In genomic region chr11:69375316-69376154, GRCh38 we compare ENCODE assay signal across 1 cellular context.
TF ChIP-seq lines count a peak whose summit lies in the region.

No MANE protein-coding gene starts in this region.

TF ChIP-seq in IMR-90, 13 proteins besides CTCF, POLR2A, EP300 and RAD21 (continued from another document):
- no peak for TF ChIP-seq RCOR1 (IDR thresholded peaks at IDR 0.05; ENCODE audit: insufficient replicate concordance, low read length)
- no peak for TF ChIP-seq USF2 (IDR thresholded peaks at IDR 0.05; ENCODE audit: low read depth, low read length)
- no peak for TF ChIP-seq RFX5 (IDR thresholded peaks at IDR 0.05; ENCODE audit: low read depth, low read length)
- TF ChIP-seq MXI1 (IDR thresholded peaks at IDR 0.05; ENCODE audit: borderline replicate concordance, low read depth, low read length): no peak
- TF ChIP-seq CHD1 (IDR thresholded peaks at IDR 0.05; ENCODE audit: low read depth, low read length): no peak
